38 cellular contexts compared by ENCODE assay signal in genomic region chr9:129667378-129667777, GRCh38. TPM values are rescaled to one million over a fixed set of nuclear protein-coding genes. Genes with fewer than 3 reads are reported as not detected.
DNase-seq lines count a peak whose midpoint lies in the region; FAIRE-seq and TF ChIP-seq lines count a peak whose summit lies in the region.
"Had no signal": no experiment of that assay in that cellular context is flagged by ENCODE, and none has a peak within 500 bp of the region (broad histone marks: within the 10 kb centered on the region; RNA-seq: fewer than 3 reads in every experiment).

No MANE protein-coding gene starts in this region.

- no peaks in the 10 kb centered on the region for H3K79me2 ChIP-seq in neural progenitor cell (ENCODE audit: low read depth)
- H3K79me2 ChIP-seq: parathyroid adenoma had no signal

- no peaks in the 10 kb centered on the region for H3K9me3 Mint-ChIP-seq in MCF 10A (ENCODE audit: unreplicated experiment)
- no peaks in the 10 kb centered on the region for H3K9me3 Mint-ChIP-seq in neural progenitor cell
- H3K9me3 Mint-ChIP-seq: activated naive CD8-positive, alpha-beta T cell treated with anti-CD3 and anti-CD28 coated beads, Interleukin-2, amount 10 ng/mL, durations not matched to agents 7 days and 5 days; central memory CD8-positive, alpha-beta T cell; natural killer cell; stimulated activated effector memory CD8-positive, alpha-beta T cell treated with anti-CD3 and anti-CD28 coated beads, Interleukin-12 subunit alpha, Interleukin-12 subunit beta, amount 100 ng/mL, for 72 hours had no signal

- H3K27me3 ChIP-seq in breast epithelium, result no peaks in the 10 kb centered on the region
- H3K27me3 ChIP-seq in neural progenitor cell, result peaks cover 54% of the 10 kb centered on the region

- H3K27ac ChIP-seq in breast epithelium (peak overlapping the region; percentile 10 to 85), coronary artery (peak overlapping the region; percentile 35 to 78), neural progenitor cell (no peak overlapping the region)
- H3K27ac ChIP-seq: BLaER1, dorsolateral prefrontal cortex, KMS-11, parathyroid adenoma had no signal

- CTCF ChIA-PET in MCF 10A (lab: Yijun Ruan, JAX), result no interaction called here

- H3F3A ChIP-seq in neural progenitor cell (ENCODE audit: low read depth), result peaks cover 41% of the 10 kb centered on the region

- H3K27ac Mint-ChIP-seq in MCF 10A (ENCODE audit: low read depth, unreplicated experiment), result no peak overlapping the region
- H3K27ac Mint-ChIP-seq in neural progenitor cell, result no peak overlapping the region
- H3K27ac Mint-ChIP-seq: activated CD4-positive, alpha-beta T cell treated with anti-CD3 and anti-CD28 coated beads for 36 hours; activated naive CD8-positive, alpha-beta T cell treated with anti-CD3 and anti-CD28 coated beads, Interleukin-2, amount 10 ng/mL, durations not matched to agents 7 days and 5 days; natural killer cell; stimulated activated effector memory CD8-positive, alpha-beta T cell treated with anti-CD3 and anti-CD28 coated beads, Interleukin-12 subunit alpha, Interleukin-12 subunit beta, amount 100 ng/mL, for 72 hours; T-helper 17 cell had no signal

- H3K4me1 Mint-ChIP-seq in MCF 10A (ENCODE audit: insufficient read depth, unreplicated experiment) (no peaks in the 10 kb centered on the region), neural progenitor cell (peaks cover 9% of the 10 kb centered on the region)
- H3K4me1 Mint-ChIP-seq: activated CD4-positive, alpha-beta T cell treated with anti-CD3 and anti-CD28 coated beads for 36 hours had no signal

- H3K27me3 Mint-ChIP-seq in MCF 10A (ENCODE audit: insufficient read depth, unreplicated experiment) (peaks cover 19% of the 10 kb centered on the region), neural progenitor cell (ENCODE audit: insufficient read depth, low read depth) (peaks cover 28% of the 10 kb centered on the region)

- intact Hi-C loops in breast epithelium (cut with DNase I; ENCODE audit: low total_unique reads), result no loop called here
- intact Hi-C loops in MCF 10A (cut with micrococcal nuclease), result no loop called here

- H3K9me3 ChIP-seq in breast epithelium (no peaks in the 10 kb centered on the region), neural progenitor cell (ENCODE audit: low read depth) (no peaks in the 10 kb centered on the region)
- H3K9me3 ChIP-seq: BLaER1, SK-N-SH had no signal

- DNase-seq in breast epithelium (ENCODE audit: low spot score in 2 of 2) (no peak), MCF 10A (ENCODE audit: unreplicated experiment) (no peak), coronary artery (ENCODE audit: low spot score) (no peak), neural progenitor cell (ENCODE audit: low spot score) (no peak), HTR-8/SVneo (ENCODE audit: insufficient read length, low spot score) (no peak), NCI-H526 (lab: John Stamatoyannopoulos, UW) (no peak), DMS 273 treated with DMSO at 0.1 percent for 48 hours (lab: John Stamatoyannopoulos, UW) (no peak), nucleus accumbens (lab: John Stamatoyannopoulos, UW) (no peak)
- DNase-seq: activated CD4-positive, alpha-beta T cell treated with anti-CD3 and anti-CD28 coated beads for 36 hours; activated CD8-positive, alpha-beta memory T cell treated with anti-CD3 and anti-CD28 coated beads for 24 hours; activated effector memory CD4-positive, alpha-beta T cell treated with anti-CD3 and anti-CD28 coated beads, Interleukin-2, amount 50 U/mL, for 16 hours; activated naive CD8-positive, alpha-beta T cell treated with anti-CD3 and anti-CD28 coated beads, Interleukin-2, amount 10 ng/mL, durations not matched to agents 7 days and 5 days; activated T-cell treated with anti-CD3 and anti-CD28 coated beads, Interleukin-2, amount 50 U/mL, for 1 hour; dorsolateral prefrontal cortex; GDM1; HCEC 1CT; head of caudate nucleus; natural killer cell; NCI-H1436 treated with DMSO at 0.1 percent for 48 hours; NCI-H2107; NCI-H446; NCI-H82; stimulated activated CD4-positive, alpha-beta T cell treated with anti-CD3 and anti-CD28 coated beads, Interleukin-4, amount 100 ng/mL, for 24 hours; T-helper 17 cell had no signal

- no peaks in the 10 kb centered on the region for H3K4me1 ChIP-seq in breast epithelium
- H3K4me1 ChIP-seq in neural progenitor cell, result peaks cover 10% of the 10 kb centered on the region
- H3K4me1 ChIP-seq: parathyroid adenoma had no signal

- H2AFZ ChIP-seq in neural progenitor cell (replicated peaks), result no peak overlapping the region
- H2AFZ ChIP-seq: parathyroid adenoma had no signal

- H3K4me3 ChIP-seq in breast epithelium (peak overlapping the region; percentile 48 to 80 (median 58)), coronary artery (peak overlapping the region; percentile 81), neural progenitor cell (no peak overlapping the region)
- H3K4me3 ChIP-seq: BLaER1 had no signal

- peak overlapping the region; percentile 73 for H3K4me2 ChIP-seq in neural progenitor cell
- H3K4me2 ChIP-seq: BLaER1, KMS-11, SK-N-SH had no signal

- H3K36me3 ChIP-seq in breast epithelium, result no peaks in the 10 kb centered on the region
- no peaks in the 10 kb centered on the region for H3K36me3 ChIP-seq in neural progenitor cell
- H3K36me3 ChIP-seq: BLaER1 had no signal

- POLR2A ChIA-PET in MCF 10A (lab: Yijun Ruan, JAX), result no interaction called here

- no peak for FAIRE-seq in HTR-8/SVneo (lab: Jason Lieb, UNC)
- FAIRE-seq: GM19239, urothelium cell line had no signal

- no peak overlapping the region for H3K9ac ChIP-seq in neural progenitor cell
- H3K9ac ChIP-seq: BLaER1, KMS-11, parathyroid adenoma, SK-N-SH had no signal

- no peak overlapping the region for H3K4me3 Mint-ChIP-seq in MCF 10A (ENCODE audit: unreplicated experiment)
- no peak overlapping the region for H3K4me3 Mint-ChIP-seq in neural progenitor cell
- H3K4me3 Mint-ChIP-seq: activated CD4-positive, alpha-beta T cell treated with anti-CD3 and anti-CD28 coated beads for 36 hours; activated naive CD8-positive, alpha-beta T cell treated with anti-CD3 and anti-CD28 coated beads, Interleukin-2, amount 10 ng/mL, durations not matched to agents 7 days and 5 days; central memory CD8-positive, alpha-beta T cell; natural killer cell; stimulated activated effector memory CD8-positive, alpha-beta T cell treated with anti-CD3 and anti-CD28 coated beads, Interleukin-12 subunit alpha, Interleukin-12 subunit beta, amount 100 ng/mL, for 72 hours; T-helper 17 cell had no signal

- no peak for TF ChIP-seq CTCF in breast epithelium (IDR thresholded peaks at IDR 0.05)
- TF ChIP-seq CTCF in MCF 10A (IDR thresholded peaks at IDR 0.05; ENCODE audit: unreplicated experiment), result no peak
- no peak for TF ChIP-seq CTCF in coronary artery (IDR thresholded peaks at IDR 0.05)
- TF ChIP-seq CTCF in neural progenitor cell (IDR thresholded peaks at IDR 0.05), result no peak

- no TSS peak for BruUV-seq in MCF 10A (replicated peaks; lab: Mats Ljungman, UMichigan)

- no peak for TF ChIP-seq POLR2A in breast epithelium (IDR thresholded peaks at IDR 0.05)

- H3K36me3 Mint-ChIP-seq in MCF 10A (ENCODE audit: insufficient read depth, unreplicated experiment) (no peaks in the 10 kb centered on the region), neural progenitor cell (no peaks in the 10 kb centered on the region)
- H3K36me3 Mint-ChIP-seq: activated naive CD8-positive, alpha-beta T cell treated with anti-CD3 and anti-CD28 coated beads, Interleukin-2, amount 10 ng/mL, durations not matched to agents 7 days and 5 days; natural killer cell; stimulated activated effector memory CD8-positive, alpha-beta T cell treated with anti-CD3 and anti-CD28 coated beads, Interleukin-12 subunit alpha, Interleukin-12 subunit beta, amount 100 ng/mL, for 72 hours had no signal

- peaks cover 3% of the 10 kb centered on the region for H4K20me1 ChIP-seq in neural progenitor cell (ENCODE audit: low read depth)
- H4K20me1 ChIP-seq: BLaER1 had no signal

RNA-seq across cellular contexts. Expression of gene PRRX2, which starts 1.9 kb away (rescaled TPM):
- total RNA-seq in breast epithelium (10 to 100 TPM in 1 of 3 donors, 1 to 10 TPM in 2; 4.4 to 35.1 (median 9.9) TPM), MCF 10A (2022) (not detected in 2 replicates), neural progenitor cell (ENCODE audit: low replicate concordance) (1.5 and 5.2 TPM in 2 replicates)
- total RNA-seq: activated naive CD8-positive, alpha-beta T cell treated with anti-CD3 and anti-CD28 coated beads, Interleukin-2, amount 10 ng/mL, durations not matched to agents 7 days and 5 days; HT1080; kidney epithelial cell; mononuclear cell; natural killer cell; OCI-LY7; T-helper 17 cell had no signal

RNA-seq across cellular contexts. Expression of gene ASB6, which starts 25.4 kb away (rescaled TPM):
- 10 to 100 TPM; 11.2 to 24.4 (median 21.6) TPM for total RNA-seq in breast epithelium
- 14.4 TPM in 2 replicates for total RNA-seq in MCF 10A (2022)
- total RNA-seq in neural progenitor cell (ENCODE audit: low replicate concordance), result 9.2 and 21.1 TPM in 2 replicates

RNA-seq across cellular contexts. Expression of gene NTMT1, which starts 41.4 kb away (rescaled TPM):
- total RNA-seq in breast epithelium (10 to 100 TPM; 17.8 to 31.1 (median 27.4) TPM), MCF 10A (2022) (32.9 and 49.2 TPM in 2 replicates), neural progenitor cell (ENCODE audit: low replicate concordance) (22.2 and 29.8 TPM in 2 replicates)

RNA-seq across cellular contexts. Expression of gene C9orf50, which starts 46.5 kb away (rescaled TPM):
- total RNA-seq in breast epithelium (under 1 TPM in 1 of 3 donors, not detected in 2; 0.48 TPM), MCF 10A (2022) (0.20 TPM in 1 of 2 replicates, not detected in the other), neural progenitor cell (ENCODE audit: low replicate concordance) (not detected in 2 replicates)
- total RNA-seq: activated CD4-positive, alpha-beta T cell treated with anti-CD3 and anti-CD28 coated beads for 36 hours; activated naive CD8-positive, alpha-beta T cell treated with anti-CD3 and anti-CD28 coated beads, Interleukin-2, amount 10 ng/mL, durations not matched to agents 7 days and 5 days; HT1080; kidney epithelial cell; lower leg skin; mononuclear cell; natural killer cell; OCI-LY7; subcutaneous adipose tissue; T-helper 17 cell had no signal
